Comparison of ENCODE assay signal across 8 cellular contexts in genomic region chr1:243254927-243255790, GRCh38. TPM values are rescaled to one million over a fixed set of nuclear protein-coding genes. Genes with fewer than 3 reads are reported as not detected.
A peak's percentile ranks its signal among the peaks of the same experiment; 100 is the strongest.
DNase-seq lines count a peak whose midpoint lies in the region; ATAC-seq and TF ChIP-seq lines count a peak whose summit lies in the region.

Gene CEP170 (minus strand): TSS chr1:243255281. CDS start chr1:243225280, 30,001 bp downstream.

- peak within 1 kb of the TSS; percentile 94 for H3K4me3 ChIP-seq in NT2/D1 (ENCODE audit: insufficient read length, low read depth)

- peak within 1 kb of the TSS; percentile 95 for H3K9ac ChIP-seq in NT2/D1 (ENCODE audit: insufficient read length, low read depth)

- H3K4me1 ChIP-seq in NT2/D1 (ENCODE audit: insufficient read depth, insufficient read length), result no peaks in the 10 kb centered on the region

- no peak for TF ChIP-seq CTCF in endothelial cell (IDR thresholded peaks at IDR 0.05; ENCODE audit: unreplicated experiment)

- peak within 1 kb of the TSS; percentile 98 for H3K27ac Mint-ChIP-seq in endothelial cell (ENCODE audit: unreplicated experiment)

- H3K4me1 Mint-ChIP-seq in endothelial cell (ENCODE audit: unreplicated experiment), result peaks cover 33% of the 10 kb centered on the region

- ATAC-seq in GM21360 (IDR thresholded peaks at IDR 0.05; ENCODE audit: unreplicated experiment), result peak; percentile 45

- H3K27me3 ChIP-seq in NT2/D1 (ENCODE audit: insufficient read depth, insufficient read length), result no peaks in the 10 kb centered on the region

- peaks cover 9% of the 10 kb centered on the region for H3K36me3 Mint-ChIP-seq in endothelial cell (ENCODE audit: low read depth, unreplicated experiment)

- DNase-seq in COLO829 (ENCODE audit: low spot score) (peak; percentile 99), HT1080 (ENCODE audit: low read depth) (peak; percentile 97), NT2/D1 (ENCODE audit: low read depth, low spot score) (peak; percentile 100), endothelial cell (ENCODE audit: low spot score) (peak; percentile 98), midbrain (lab: John Stamatoyannopoulos, UW) (peak; percentile 100)
- DNase-seq in activated CD8-positive, alpha-beta memory T cell treated with anti-CD3 and anti-CD28 coated beads, Interleukin-2, amount 50 U/mL, for 24 hours (ENCODE audit: extremely low read depth), result peak; percentile 83
- peak; percentile 57 to 76 for DNase-seq in stimulated activated CD8-positive, alpha-beta memory T cell treated with anti-CD3 and anti-CD28 coated beads, Interleukin-2, amount 100 ng/mL, for 1 hour (ENCODE audit: low read depth in 2 of 2)

- H3K9me3 ChIP-seq in NT2/D1 (ENCODE audit: insufficient read depth, low read length), result no peaks in the 10 kb centered on the region; the same call in 1 of the 2 replicates

- H3K27me3 Mint-ChIP-seq in endothelial cell (ENCODE audit: unreplicated experiment), result peaks cover 8% of the 10 kb centered on the region

- no peaks in the 10 kb centered on the region for H3K36me3 ChIP-seq in NT2/D1 (ENCODE audit: insufficient read depth, insufficient read length, low read length)

- H3K9me3 Mint-ChIP-seq in endothelial cell (ENCODE audit: unreplicated experiment), result no peaks in the 10 kb centered on the region

- peak within 1 kb of the TSS; percentile 100 for H3K4me3 Mint-ChIP-seq in endothelial cell (ENCODE audit: unreplicated experiment)

RNA-seq across cellular contexts. Expression of gene CEP170, which starts in this region (rescaled TPM):
- total RNA-seq in HT1080 (2014; rRNA removed; shearing (Covaris generic)), result 119 and 125 TPM in 2 replicates
- 91.6 and 121 TPM in 2 replicates for polyA plus RNA-seq in HT1080 (2015; cell fraction: cytosol; rRNA removed)
- polyA plus RNA-seq in HT1080 (2015; cell fraction: nucleus; rRNA removed), result 270 and 289 TPM in 2 replicates
- 168 TPM for total RNA-seq in endothelial cell (ENCODE audit: unreplicated experiment)

Comparison
In these comparisons a context has a peak if more than half of its experiments do, and no peak if none do; other contexts are left out.
1. Peak in every context shown above with its lines: DNase-seq, ATAC-seq and H3K4me3 ChIP-seq.